In genomic region chr11:108584973-108585372, GRCh38 we compare ENCODE assay signal across 19 cellular contexts. TPM values are rescaled to one million over a fixed set of nuclear protein-coding genes. Genes with fewer than 3 reads are reported as not detected.
DNase-seq lines count a peak whose midpoint lies in the region; ATAC-seq and TF ChIP-seq lines count a peak whose summit lies in the region.
"Had no signal": no experiment of that assay in that cellular context is flagged by ENCODE, and none has a peak within 500 bp of the region (broad histone marks: within the 10 kb centered on the region; RNA-seq: fewer than 3 reads in every experiment).

No MANE protein-coding gene starts in this region.

- H3K27ac ChIP-seq in GM23338 (ENCODE audit: low read depth) (no peak overlapping the region), PC-3 (ENCODE audit: low read length) (peak overlapping the region; percentile 62), epithelial cell of prostate (peak overlapping the region; percentile 27)

- H3K4me3 ChIP-seq in GM23338 = no peak overlapping the region
- peak overlapping the region; percentile 7; the same call in 1 of the 2 replicates for H3K4me3 ChIP-seq in PC-3 (ENCODE audit: low read length)

- H3K36me3 ChIP-seq in GM23338 (ENCODE audit: insufficient read depth) (no peaks in the 10 kb centered on the region), PC-3 (ENCODE audit: low read depth, low read length) (no peaks in the 10 kb centered on the region)
- H3K36me3 ChIP-seq: BE2C had no signal

- POLR2A ChIA-PET in PC-3 (lab: Charles Lee; ENCODE audit: unreplicated experiment) = no interaction called here

- H3K9me3 ChIP-seq in PC-3 (ENCODE audit: low read length) = no peaks in the 10 kb centered on the region
- H3K9me3 ChIP-seq: BE2C had no signal

- no peaks in the 10 kb centered on the region for H3K36me3 Mint-ChIP-seq in GM23338 (ENCODE audit: low read depth)
- H3K36me3 Mint-ChIP-seq: CD4-positive, CD25-positive, alpha-beta regulatory T cell; CD8-positive, alpha-beta memory T cell had no signal

- no peak for TF ChIP-seq CTCF in GM23338 (conservative IDR thresholded peaks at IDR 0.05; ENCODE audit: low read depth in 2 of 2)
- no peak for TF ChIP-seq CTCF in PC-3 (conservative IDR thresholded peaks at IDR 0.05; ENCODE audit: low read depth, low read length)

- H3K4me3 Mint-ChIP-seq in GM23338 = no peak overlapping the region
- H3K4me3 Mint-ChIP-seq: CD4-positive, CD25-positive, alpha-beta regulatory T cell; CD8-positive, alpha-beta memory T cell had no signal

- no TSS peak for BruUV-seq in PC-3 (replicated peaks; lab: Mats Ljungman, UMichigan)

- H3K9me2 ChIP-seq in GM23338 (ENCODE audit: insufficient read depth) = no peaks in the 10 kb centered on the region; the same call in 1 of the 2 replicates
- H3K9me2 ChIP-seq in PC-3 (replicated peaks; ENCODE audit: low read length) = no peaks in the 10 kb centered on the region

- DNase-seq in GM23338 (ENCODE audit: low spot score) = no peak
- DNase-seq in PC-3 = peak; percentile 80
- no peak for DNase-seq in epithelial cell of prostate (ENCODE audit: low read depth, low spot score)
- DNase-seq in NOMO-1 treated with DMSO at 0.1 percent for 48 hours (lab: John Stamatoyannopoulos, UW; ENCODE audit: unreplicated experiment) = no peak
- DNase-seq in activated CD8-positive, alpha-beta memory T cell treated with anti-CD3 and anti-CD28 coated beads, Interleukin-2, amount 50 U/mL, for 48 hours = no peak
- DNase-seq in activated CD8-positive, alpha-beta memory T cell treated with anti-CD3 and anti-CD28 coated beads, Interleukin-2, amount 50 U/mL, for 4 hours = no peak
- DNase-seq: ACHN; BE2C; C1 segment of cervical spinal cord; CD4-positive, CD25-positive, alpha-beta regulatory T cell; CD8-positive, alpha-beta memory T cell; COR-L47; DMS 273 treated with DMSO at 0.1 percent for 48 hours; DMS79; GDM1; GOT3; H7; IMR-90 had no signal

- H4K20me1 ChIP-seq in GM23338 (replicated peaks; ENCODE audit: insufficient read depth) = no peaks in the 10 kb centered on the region
- no peaks in the 10 kb centered on the region; the same call in 1 of the 2 replicates for H4K20me1 ChIP-seq in PC-3 (ENCODE audit: low read length)

- H3K4me1 Mint-ChIP-seq in GM23338 = peaks cover 17% of the 10 kb centered on the region
- H3K4me1 Mint-ChIP-seq: CD4-positive, CD25-positive, alpha-beta regulatory T cell; CD8-positive, alpha-beta memory T cell had no signal

- H3K27me3 ChIP-seq in GM23338 (ENCODE audit: insufficient read depth) (no peaks in the 10 kb centered on the region), PC-3 (ENCODE audit: low read length) (no peaks in the 10 kb centered on the region)
- H3K27me3 ChIP-seq: BE2C had no signal

- 0 out of 2 replicates have a peak overlapping the region, but pooled peaks have one; percentile 38 for H3K27ac Mint-ChIP-seq in GM23338
- H3K27ac Mint-ChIP-seq: CD4-positive, CD25-positive, alpha-beta regulatory T cell; CD8-positive, alpha-beta memory T cell had no signal

- ATAC-seq in GM23338 = no peak
- ATAC-seq in PC-3 = peak; percentile 87
- ATAC-seq: HCT116 had no signal

- intact Hi-C loops in PC-3 (cut with micrococcal nuclease) = no loop called here

- CTCF ChIA-PET in PC-3 (lab: Charles Lee) = no interaction called here

- H3K4me1 ChIP-seq in GM23338 (ENCODE audit: insufficient read depth) = peaks cover 8% of the 10 kb centered on the region
- H3K4me1 ChIP-seq in PC-3 (ENCODE audit: insufficient read depth, low read length) = peaks cover 26% of the 10 kb centered on the region
- H3K4me1 ChIP-seq: BE2C had no signal

- no peaks in the 10 kb centered on the region for H3K27me3 Mint-ChIP-seq in GM23338 (ENCODE audit: insufficient read depth, low read depth, poor library complexity)

- peaks cover 8% of the 10 kb centered on the region; the same call in 1 of the 2 replicates for H3K79me2 ChIP-seq in GM23338 (replicated peaks; ENCODE audit: insufficient read depth)
- H3K79me2 ChIP-seq in PC-3 (ENCODE audit: low read length) = peaks cover 67% of the 10 kb centered on the region

- H3K9ac ChIP-seq in PC-3 (ENCODE audit: low read length) = peak overlapping the region; percentile 4; the same call in 1 of the 2 replicates

- H3K4me2 ChIP-seq in GM23338 (no peak overlapping the region), PC-3 (ENCODE audit: low read length) (peak overlapping the region; percentile 67)

- H2AFZ ChIP-seq in GM23338 (no peak overlapping the region), PC-3 (ENCODE audit: low read length) (no peak overlapping the region)

- no peaks in the 10 kb centered on the region for H3F3A ChIP-seq in GM23338 (replicated peaks; ENCODE audit: low read depth)
- no peaks in the 10 kb centered on the region for H3F3A ChIP-seq in PC-3 (ENCODE audit: low read length, unreplicated experiment)

- H3K9me3 Mint-ChIP-seq in GM23338 = no peaks in the 10 kb centered on the region
- H3K9me3 Mint-ChIP-seq: CD4-positive, CD25-positive, alpha-beta regulatory T cell; CD8-positive, alpha-beta memory T cell had no signal

TF ChIP-seq in GM23338, 12 proteins besides CTCF, POLR2A, EP300 and RAD21:
- TF ChIP-seq NANOG (IDR thresholded peaks at IDR 0.05; ENCODE audit: borderline replicate concordance) (no peak), POLR2AphosphoS5 (IDR thresholded peaks at IDR 0.05; ENCODE audit: low read depth) (no peak), REST (IDR thresholded peaks at IDR 0.05; ENCODE audit: unreplicated experiment) (no peak), ETS1 (IDR thresholded peaks at IDR 0.05) (no peak)

RNA-seq across cellular contexts. Expression of gene EXPH5, which starts 8.6 kb away (rescaled TPM):
- 8.4 and 12.6 TPM in 2 replicates for total RNA-seq in GM23338 (2014; rRNA removed; shearing (Covaris generic))
- 2.6 and 3.6 TPM in 2 replicates for polyA plus RNA-seq in GM23338 (2016; fragmentation: Nextera tagmentation; extraction: Ambion mirVana)
- 13.5 and 14.1 TPM in 2 replicates for total RNA-seq in PC-3 (2014; rRNA removed)
